ENCODE assay signal across 25 cellular contexts in genomic region chr11:70816156-70816678, GRCh38.
"Had no signal": no experiment of that assay in that cellular context is flagged by ENCODE, and none has a peak within 500 bp of the region (broad histone marks: within the 10 kb centered on the region; RNA-seq: fewer than 3 reads in every experiment).

No MANE protein-coding gene starts in this region.

- H3K4me1 Mint-ChIP-seq: endodermal cell; naive thymus-derived CD4-positive, alpha-beta T cell; neural progenitor cell; stimulated activated effector memory CD8-positive, alpha-beta T cell treated with anti-CD3 and anti-CD28 coated beads, Interleukin-12 subunit alpha, Interleukin-12 subunit beta, amount 100 ng/mL, for 72 hours had no signal

- H3K79me2 ChIP-seq: hepatocyte had no signal

- H3K36me3 ChIP-seq: heart left ventricle, left lung, neural progenitor cell, prostate gland, right atrium auricular region, tibial artery had no signal

- H3K9ac ChIP-seq: neural progenitor cell had no signal

- H3K27ac Mint-ChIP-seq: dendritic cell treated with granulocyte-macrophage colony-stimulating factor and Interleukin-4, amounts not matched to agents 40 ng/mL and 50 ng/mL, for 4 days; endodermal cell; naive thymus-derived CD4-positive, alpha-beta T cell; nephron; neural progenitor cell; stimulated activated effector memory CD8-positive, alpha-beta T cell treated with anti-CD3 and anti-CD28 coated beads, Interleukin-12 subunit alpha, Interleukin-12 subunit beta, amount 100 ng/mL, for 72 hours; type B pancreatic cell had no signal

- H3K27me3 ChIP-seq: foreskin keratinocyte, gastroesophageal sphincter, hepatocyte, neural progenitor cell, right atrium auricular region, sigmoid colon had no signal

- H3K9me3 ChIP-seq: gastroesophageal sphincter, heart left ventricle, left lung, prostate gland, right atrium auricular region, sigmoid colon, stomach, tibial artery had no signal

- DNase-seq: effector CD8-positive, alpha-beta T cell; endodermal cell; foreskin keratinocyte; left lung; mesenchymal stem cell; midbrain; naive thymus-derived CD4-positive, alpha-beta T cell; nucleus accumbens; sigmoid colon; stimulated activated CD4-positive, alpha-beta T cell treated with anti-CD3 and anti-CD28 coated beads, Interleukin-2, amount 100 ng/mL, for 24 hours; stimulated activated CD4-positive, alpha-beta T cell treated with anti-CD3 and anti-CD28 coated beads, Interleukin-4, amount 100 ng/mL, for 24 hours; stimulated activated naive CD4-positive, alpha-beta T cell treated with Interleukin-2 at 50 U/mL for 16 hours; stomach; tibial artery had no signal

- H3K27me3 Mint-ChIP-seq: dendritic cell treated with granulocyte-macrophage colony-stimulating factor and Interleukin-4, amounts not matched to agents 40 ng/mL and 50 ng/mL, for 4 days; type B pancreatic cell had no signal

- H3K4me2 ChIP-seq: hepatocyte, neural progenitor cell had no signal

- H3K36me3 Mint-ChIP-seq: naive thymus-derived CD4-positive, alpha-beta T cell; neural progenitor cell; stimulated activated effector memory CD8-positive, alpha-beta T cell treated with anti-CD3 and anti-CD28 coated beads, Interleukin-12 subunit alpha, Interleukin-12 subunit beta, amount 100 ng/mL, for 72 hours; type B pancreatic cell had no signal

- H3K27ac ChIP-seq: epithelial cell of prostate, foreskin keratinocyte, gastroesophageal sphincter, heart left ventricle, hepatocyte, left lung, neural progenitor cell, prostate gland, right atrium auricular region, sigmoid colon, stomach, tibial artery had no signal

- H3K4me1 ChIP-seq: foreskin keratinocyte, gastroesophageal sphincter, left lung, prostate gland, right atrium auricular region, tibial artery had no signal

- H3K9me3 Mint-ChIP-seq: dendritic cell treated with granulocyte-macrophage colony-stimulating factor and Interleukin-4, amounts not matched to agents 40 ng/mL and 50 ng/mL, for 4 days; endodermal cell; nephron; neural progenitor cell; stimulated activated effector memory CD8-positive, alpha-beta T cell treated with anti-CD3 and anti-CD28 coated beads, Interleukin-12 subunit alpha, Interleukin-12 subunit beta, amount 100 ng/mL, for 72 hours; type B pancreatic cell had no signal

- H3K4me3 ChIP-seq: gastroesophageal sphincter, heart left ventricle, hepatocyte, left lung, neural progenitor cell, prostate gland, right atrium auricular region, sigmoid colon, stomach, tibial artery had no signal

- H3K4me3 Mint-ChIP-seq: dendritic cell treated with granulocyte-macrophage colony-stimulating factor and Interleukin-4, amounts not matched to agents 40 ng/mL and 50 ng/mL, for 4 days; endodermal cell; naive thymus-derived CD4-positive, alpha-beta T cell; nephron; neural progenitor cell; stimulated activated effector memory CD8-positive, alpha-beta T cell treated with anti-CD3 and anti-CD28 coated beads, Interleukin-12 subunit alpha, Interleukin-12 subunit beta, amount 100 ng/mL, for 72 hours; type B pancreatic cell had no signal
